Comparison of ENCODE assay signal across 7 cellular contexts in the genomic region with DNA sequence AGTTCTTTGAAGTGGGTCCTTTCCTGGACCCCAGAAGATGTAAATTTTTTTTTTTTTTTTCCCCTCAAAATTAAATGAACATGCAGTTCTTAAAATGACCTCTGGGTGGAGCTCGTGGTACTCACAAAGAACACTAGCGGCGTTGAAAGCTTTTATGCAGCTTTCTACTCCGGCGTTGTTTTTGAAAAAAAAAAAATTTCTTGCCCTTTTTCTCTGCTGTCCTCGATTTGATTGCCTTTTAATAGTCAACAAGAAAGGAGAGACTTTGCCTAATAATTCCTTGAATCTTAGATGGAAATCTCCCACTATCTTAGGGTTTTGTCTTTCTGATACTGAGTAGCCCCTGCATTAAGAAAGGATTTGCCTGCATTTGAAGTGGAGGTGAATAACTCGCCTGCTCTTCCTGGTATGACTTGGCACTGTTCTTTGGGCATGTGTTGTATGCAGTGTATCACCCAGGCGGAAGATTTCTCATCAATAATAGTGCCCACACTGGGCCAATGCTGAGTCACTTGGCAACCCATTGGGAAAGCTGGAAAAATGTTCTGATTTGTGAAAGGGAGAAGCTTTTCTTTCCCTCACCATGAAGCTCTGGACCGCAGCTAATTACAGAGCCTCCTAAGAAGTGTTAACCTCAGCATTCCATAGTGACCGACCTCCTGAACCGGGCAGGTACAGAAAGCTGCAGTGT.
DNase-seq lines count a peak whose midpoint lies in the region; ATAC-seq, FAIRE-seq and TF ChIP-seq lines count a peak whose summit lies in the region.

No MANE protein-coding gene starts in this region.

- in situ Hi-C loops in transverse colon (cut with MboI; ENCODE audit: low pct_ligation_motif_present in 1 of 4, low pct_unique_long_range_greater_than_20kb in 1 of 4, low sequenced_read_pairs in 3 of 4), result no loop called here

- no peak for TF ChIP-seq EP300 in transverse colon (IDR thresholded peaks at IDR 0.05; ENCODE audit: low read depth)

- H3K9me3 Mint-ChIP-seq in stimulated activated naive B cell treated with anti-CD40 and anti-IgM and Interleukin-4, amounts not matched to agents 10 μg/mL and 1 μg/mL and 100 μg/mL, for 72 hours, result no peaks in the 10 kb centered on the region

- H3F3A ChIP-seq in OCI-LY1 (ENCODE audit: insufficient read depth, low read length), result no peaks in the 10 kb centered on the region

- peak; percentile 63 for TF ChIP-seq CTCF in DND-41 (IDR thresholded peaks at IDR 0.05; ENCODE audit: borderline replicate concordance, extremely low read depth, low read length, poor library complexity, severe bottlenecking)
- TF ChIP-seq CTCF in OCI-LY1 (IDR thresholded peaks at IDR 0.05; ENCODE audit: low read length), result peak; percentile 50
- TF ChIP-seq CTCF in right lobe of liver (IDR thresholded peaks at IDR 0.05), result peak; percentile 63 to 80 (median 75)
- peak; percentile 42 to 80 (median 65) for TF ChIP-seq CTCF in transverse colon (IDR thresholded peaks at IDR 0.05)

- H3K4me1 ChIP-seq in DND-41 (ENCODE audit: insufficient read depth, low read length), result no peaks in the 10 kb centered on the region
- no peaks in the 10 kb centered on the region for H3K4me1 ChIP-seq in OCI-LY1 (ENCODE audit: insufficient read depth, low read length, severe bottlenecking)
- no peaks in the 10 kb centered on the region for H3K4me1 ChIP-seq in right lobe of liver
- H3K4me1 ChIP-seq in transverse colon, result peaks cover 0 to 5% (median 0%) of the 10 kb centered on the region in 4 donors

- H3K4me1 Mint-ChIP-seq in stimulated activated naive B cell treated with anti-CD40 and anti-IgM and Interleukin-4, amounts not matched to agents 10 μg/mL and 1 μg/mL and 100 μg/mL, for 72 hours, result peaks cover 9 to 28% of the 10 kb centered on the region in 2 donors

- peak; percentile 41 for FAIRE-seq in colon (lab: Jason Lieb, UNC)

- no peak overlapping the region for H3K4me3 Mint-ChIP-seq in stimulated activated naive B cell treated with anti-CD40 and anti-IgM and Interleukin-4, amounts not matched to agents 10 μg/mL and 1 μg/mL and 100 μg/mL, for 72 hours

- WGBS in right lobe of liver (ENCODE audit: insufficient coverage, low coverage, low lambda C conversion rate, missing lambda C conversion rate), result 20% methylated on average over 11 of the region's 11 CpGs
- 0 to 22% methylated on average over 2 to 11 of the region's 11 CpGs for WGBS in transverse colon (ENCODE audit: low coverage in 1 of 2), 2 donors

- TF ChIP-seq POLR2A in right lobe of liver (IDR thresholded peaks at IDR 0.05), result no peak
- TF ChIP-seq POLR2A in transverse colon (IDR thresholded peaks at IDR 0.05), result no peak

- H3K4me3 ChIP-seq in DND-41 (ENCODE audit: low read depth in 1 of 2, low read length in 2 of 2), result no peak overlapping the region
- H3K4me3 ChIP-seq in OCI-LY1 (ENCODE audit: low read depth, low read length, poor library complexity, severe bottlenecking), result no peak overlapping the region
- H3K4me3 ChIP-seq in right lobe of liver, result no peak overlapping the region
- H3K4me3 ChIP-seq in transverse colon, result no peak overlapping the region

- ATAC-seq in DND-41 (ENCODE audit: insufficient read depth, low read depth) (no peak; the same call in 2 of the 3 replicates), HG02885 (IDR thresholded peaks at IDR 0.05; ENCODE audit: poor library complexity, unreplicated experiment) (peak; percentile 36), right lobe of liver (peak; percentile 49 to 92 (median 68))
- ATAC-seq in stimulated activated naive B cell treated with anti-CD40 and anti-IgM and Interleukin-4, amounts not matched to agents 10 μg/mL and 1 μg/mL and 100 μg/mL, for 72 hours (replicated peaks), result no peak

- H3K27me3 Mint-ChIP-seq in stimulated activated naive B cell treated with anti-CD40 and anti-IgM and Interleukin-4, amounts not matched to agents 10 μg/mL and 1 μg/mL and 100 μg/mL, for 72 hours, result peaks cover 0 to 11% of the 10 kb centered on the region in 2 donors

- H3K27ac ChIP-seq in DND-41 (ENCODE audit: low read length) (no peak overlapping the region), OCI-LY1 (ENCODE audit: low read depth, low read length, poor library complexity, severe bottlenecking) (no peak overlapping the region), right lobe of liver (no peak overlapping the region), transverse colon (peak overlapping the region; percentile 2 to 51 (median 38))

- H3K9me2 ChIP-seq in OCI-LY1 (ENCODE audit: low read depth, low read length), result no peaks in the 10 kb centered on the region

- H3K36me3 ChIP-seq in DND-41 (ENCODE audit: insufficient read depth, low read length) (no peaks in the 10 kb centered on the region), OCI-LY1 (ENCODE audit: insufficient read depth, low read length) (no peaks in the 10 kb centered on the region), right lobe of liver (no peaks in the 10 kb centered on the region), transverse colon (no peaks in the 10 kb centered on the region)

- H4K20me1 ChIP-seq in DND-41 (ENCODE audit: insufficient read depth, low read length) (no peaks in the 10 kb centered on the region), OCI-LY1 (ENCODE audit: insufficient read depth, low read length) (no peaks in the 10 kb centered on the region)

- H3K9me3 ChIP-seq in DND-41 (ENCODE audit: insufficient read depth, low read length, severe bottlenecking) (no peaks in the 10 kb centered on the region), OCI-LY1 (ENCODE audit: low read length) (no peaks in the 10 kb centered on the region), right lobe of liver (no peaks in the 10 kb centered on the region), transverse colon (no peaks in the 10 kb centered on the region)

- H3K79me2 ChIP-seq in DND-41 (ENCODE audit: insufficient read depth, low read length) (no peaks in the 10 kb centered on the region), OCI-LY1 (ENCODE audit: insufficient read depth, low read length) (no peaks in the 10 kb centered on the region)

- H3K9ac ChIP-seq in DND-41 (ENCODE audit: low read depth, low read length) (no peak overlapping the region), OCI-LY1 (ENCODE audit: low read length) (no peak overlapping the region)

- H3K4me2 ChIP-seq in DND-41 (ENCODE audit: insufficient read depth, low read length) (no peak overlapping the region), OCI-LY1 (ENCODE audit: low read length) (no peak overlapping the region)

- DNase-seq in DND-41 (peak; percentile 9), right lobe of liver (no peak), transverse colon (no peak)
- DNase-seq in stimulated activated naive B cell treated with anti-CD40 and anti-IgM and Interleukin-4, amounts not matched to agents 10 μg/mL and 1 μg/mL and 100 μg/mL, for 72 hours, result no peak

- no peak overlapping the region; the same call in 1 of the 2 replicates for H2AFZ ChIP-seq in DND-41 (ENCODE audit: low read depth, low read length)
- H2AFZ ChIP-seq in OCI-LY1 (ENCODE audit: low read length), result no peak overlapping the region

- intact Hi-C loops in right lobe of liver (cut with DNase I) (no loop called here), transverse colon (cut with DNase I; ENCODE audit: low total_unique reads) (no loop called here)

- no peak overlapping the region for H3K27ac Mint-ChIP-seq in stimulated activated naive B cell treated with anti-CD40 and anti-IgM and Interleukin-4, amounts not matched to agents 10 μg/mL and 1 μg/mL and 100 μg/mL, for 72 hours

- H3K36me3 Mint-ChIP-seq in stimulated activated naive B cell treated with anti-CD40 and anti-IgM and Interleukin-4, amounts not matched to agents 10 μg/mL and 1 μg/mL and 100 μg/mL, for 72 hours, result peaks cover 3 to 17% of the 10 kb centered on the region in 2 donors

- H3K27me3 ChIP-seq in DND-41 (ENCODE audit: insufficient read depth, low read length, poor library complexity), result no peaks in the 10 kb centered on the region
- H3K27me3 ChIP-seq in OCI-LY1 (ENCODE audit: insufficient read depth, low read length), result no peaks in the 10 kb centered on the region
- peaks cover 0 to 6% of the 10 kb centered on the region in 2 donors for H3K27me3 ChIP-seq in right lobe of liver
- H3K27me3 ChIP-seq in transverse colon, result no peaks in the 10 kb centered on the region

Comparison
In these comparisons a context has a peak if more than half of its experiments do, and no peak if none do; other contexts are left out.
1. ATAC-seq: peak in HG02885 (single experiment) and right lobe of liver (4 of 4); none in DND-41 (single experiment) and stimulated activated naive B cell treated with anti-CD40 and anti-IgM and Interleukin-4, amounts not matched to agents 10 μg/mL and 1 μg/mL and 100 μg/mL, for 72 hours (0 of 2).
2. H3K27ac ChIP-seq: peak in transverse colon (4 of 4); none in DND-41 (single experiment), OCI-LY1 (single experiment) and right lobe of liver (0 of 3).
3. Peak in every context shown above with its lines, with median percentiles within 50 percentile points of each other: CTCF ChIP-seq.